ENCODE assay signal across 29 cellular contexts in the genomic region with DNA sequence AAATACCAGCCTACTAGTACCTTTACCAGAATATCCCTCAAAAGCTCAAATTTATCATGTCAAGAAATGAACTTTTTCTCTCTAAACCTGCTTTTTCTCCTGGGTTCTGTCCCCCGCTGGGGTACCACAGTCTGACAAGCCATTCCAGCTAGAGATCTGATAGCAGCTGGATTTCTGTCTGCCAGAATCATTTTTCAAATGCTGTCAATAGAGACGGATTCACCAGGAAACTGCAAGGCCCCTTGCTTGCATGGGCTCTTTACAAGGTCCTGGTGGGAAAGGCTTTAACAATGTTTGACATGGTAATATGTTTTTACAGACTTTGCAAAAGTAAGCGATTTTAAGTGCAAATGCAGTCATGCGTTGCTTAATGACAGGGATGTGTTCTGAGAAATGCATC.
"Had no signal": no experiment of that assay in that cellular context is flagged by ENCODE, and none has a peak within 500 bp of the region (broad histone marks: within the 10 kb centered on the region; RNA-seq: fewer than 3 reads in every experiment).

No MANE protein-coding gene starts in this region.

- H2AFZ ChIP-seq: neural progenitor cell, parathyroid adenoma had no signal

- H3K27me3 Mint-ChIP-seq: naive thymus-derived CD4-positive, alpha-beta T cell; stimulated activated naive CD8-positive, alpha-beta T cell treated with anti-CD3 and anti-CD28 coated beads, Interleukin-15, amount 100 ng/mL, for 72 hours had no signal

- H3K4me3 Mint-ChIP-seq: dendritic cell treated with granulocyte-macrophage colony-stimulating factor and Interleukin-4, amounts not matched to agents 40 ng/mL and 50 ng/mL, for 4 days; endodermal cell; naive thymus-derived CD4-positive, alpha-beta T cell; nephron; neural progenitor cell; stimulated activated naive CD8-positive, alpha-beta T cell treated with anti-CD3 and anti-CD28 coated beads, Interleukin-15, amount 100 ng/mL, for 72 hours had no signal

- H3K36me3 Mint-ChIP-seq: neural progenitor cell had no signal

- ATAC-seq: esophagus mucosa; gastrocnemius medialis; left cardiac atrium; left lung; naive thymus-derived CD4-positive, alpha-beta T cell; sciatic nerve; stimulated activated naive CD8-positive, alpha-beta T cell treated with anti-CD3 and anti-CD28 coated beads, Interleukin-15, amount 100 ng/mL, for 72 hours had no signal

- FAIRE-seq: islet of Langerhans had no signal

- H3K27me3 ChIP-seq: gastrocnemius medialis, left lung, suprapubic skin, transverse colon, vagina had no signal

- H3K9me3 Mint-ChIP-seq: dendritic cell treated with granulocyte-macrophage colony-stimulating factor and Interleukin-4, amounts not matched to agents 40 ng/mL and 50 ng/mL, for 4 days; endodermal cell; stimulated activated naive CD8-positive, alpha-beta T cell treated with anti-CD3 and anti-CD28 coated beads, Interleukin-15, amount 100 ng/mL, for 72 hours had no signal

- H3K4me3 ChIP-seq: gastrocnemius medialis, left lung, neural progenitor cell, smooth muscle cell, suprapubic skin, transverse colon, vagina had no signal

- H3K27ac ChIP-seq: epithelial cell of prostate, gastrocnemius medialis, left lung, neural progenitor cell, parathyroid adenoma, suprapubic skin, transverse colon, vagina had no signal

- DNase-seq: effector CD8-positive, alpha-beta T cell; endodermal cell; foreskin fibroblast; gastrocnemius medialis; head of caudate nucleus; left cardiac atrium; left lung; mesenchymal stem cell; midbrain; naive thymus-derived CD4-positive, alpha-beta T cell; stimulated activated CD4-positive, alpha-beta T cell treated with anti-CD3 and anti-CD28 coated beads, Interleukin-12 subunit alpha, Interleukin-12 subunit beta, amount 100 ng/mL, for 4 hours; stimulated activated CD4-positive, alpha-beta T cell treated with anti-CD3 and anti-CD28 coated beads, Interleukin-1b, Interleukin-23, amount 100 ng/mL, for 48 hours; stimulated activated CD4-positive, alpha-beta T cell treated with anti-CD3 and anti-CD28 coated beads, Interleukin-4, amount 100 ng/mL, for 1 hour; stimulated activated CD8-positive, alpha-beta memory T cell treated with anti-CD3 and anti-CD28 coated beads, Interleukin-4, amount 100 ng/mL, for 48 hours; stimulated activated naive CD4-positive, alpha-beta T cell; stimulated activated naive CD8-positive, alpha-beta T cell treated with anti-CD3 and anti-CD28 coated beads, Interleukin-15, amount 100 ng/mL, for 72 hours; transverse colon had no signal

- H3K9me3 ChIP-seq: gastrocnemius medialis, left lung, suprapubic skin, transverse colon, vagina had no signal

- H3K4me2 ChIP-seq: neural progenitor cell, smooth muscle cell had no signal

- H3K27ac Mint-ChIP-seq: dendritic cell treated with granulocyte-macrophage colony-stimulating factor and Interleukin-4, amounts not matched to agents 40 ng/mL and 50 ng/mL, for 4 days; endodermal cell; nephron; neural progenitor cell; progenitor cell of endocrine pancreas; stimulated activated naive CD8-positive, alpha-beta T cell treated with anti-CD3 and anti-CD28 coated beads, Interleukin-15, amount 100 ng/mL, for 72 hours had no signal

- H3K9ac ChIP-seq: neural progenitor cell, parathyroid adenoma had no signal

- H3K36me3 ChIP-seq: gastrocnemius medialis, left lung, neural progenitor cell, suprapubic skin, transverse colon, vagina had no signal
